Comparison of ENCODE assay signal across 15 cellular contexts in the genomic region with DNA sequence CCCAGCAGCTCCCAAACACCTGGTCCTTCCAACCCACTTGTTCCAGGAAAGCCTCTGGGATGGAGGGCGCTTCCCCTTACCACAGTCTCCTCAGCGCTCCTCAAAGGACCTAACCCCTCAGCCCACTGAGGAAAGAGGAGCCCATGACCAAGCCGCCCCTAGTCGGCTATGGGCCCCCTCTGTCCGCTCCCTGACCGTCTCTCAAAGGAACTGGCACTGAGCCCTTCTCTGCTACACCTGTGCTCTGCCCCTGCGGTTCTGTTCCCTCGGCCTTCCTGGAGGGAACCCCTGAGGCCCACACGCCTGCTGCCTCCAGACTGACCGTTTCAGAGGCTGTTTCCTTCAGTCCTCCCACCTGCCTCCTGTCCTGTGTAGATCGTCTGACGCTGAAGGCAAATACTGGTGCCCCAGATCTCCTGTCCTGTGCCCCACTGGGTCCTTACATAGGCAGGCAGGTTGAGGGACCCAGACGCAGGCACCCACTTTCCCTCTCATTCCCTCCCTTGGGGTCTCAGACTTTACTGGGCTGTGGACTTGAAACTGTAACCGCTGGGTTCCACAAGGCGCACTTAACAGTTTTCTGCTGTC. TPM values are rescaled to one million over a fixed set of nuclear protein-coding genes. Genes with fewer than 3 reads are reported as not detected.
A peak's percentile ranks its signal among the peaks of the same experiment; 100 is the strongest.
DNase-seq lines count a peak whose midpoint lies in the region; ATAC-seq, FAIRE-seq and TF ChIP-seq lines count a peak whose summit lies in the region.
"Had no signal": no experiment of that assay in that cellular context is flagged by ENCODE, and none has a peak within 500 bp of the region (broad histone marks: within the 10 kb centered on the region; RNA-seq: fewer than 3 reads in every experiment).

No MANE protein-coding gene starts in this region.

- no peak overlapping the region; a peak in 1 of 7 replicates for H3K9ac ChIP-seq in H1 (replicated peaks in 1 of 4; ENCODE audit: extremely low read depth in 1 of 4, low read depth in 3 of 4, low read length in 3 of 4)

- H3K4me3 ChIP-seq in CD8-positive, alpha-beta memory T cell (ENCODE audit: low read length): no peak overlapping the region
- H3K4me3 ChIP-seq in H1 (ENCODE audit: extremely low read depth in 1 of 4, insufficient read depth in 2 of 4, low read depth in 3 of 4, low read length in 4 of 4): peak overlapping the region; percentile 47 to 79 (median 76); a peak in 5 of 8 replicates

- no peak overlapping the region; the same call in 1 of the 2 replicates for H4K8ac ChIP-seq in H1 (ENCODE audit: extremely low read depth, insufficient read depth, low read length)

- H3K18ac ChIP-seq in H1 (ENCODE audit: extremely low read depth, low read length): no peak overlapping the region

- H3K27ac Mint-ChIP-seq in CD8-positive, alpha-beta memory T cell: no peak overlapping the region
- H3K27ac Mint-ChIP-seq in HFFc6 (no peak overlapping the region), natural killer cell (no peak overlapping the region)

- H3K14ac ChIP-seq in H1 (ENCODE audit: insufficient read length): no peak overlapping the region

- POLR2A ChIA-PET in CD8-positive, alpha-beta memory T cell (lab: Charles Lee): no interaction called here
- POLR2A ChIA-PET in H1 (lab: Charles Lee; ENCODE audit: partially characterized antibody): interaction anchor here (1.0 to 4.5 kb wide), 6 partner anchors 8 to 139 kb away, joined by 3 to 61 read pairs (median 3); no protein-coding TSS in a partner anchor

- H2BK120ac ChIP-seq in H1 (replicated peaks; ENCODE audit: low read depth, low read length): no peak overlapping the region

- no peak overlapping the region for H3K56ac ChIP-seq in H1 (replicated peaks; ENCODE audit: insufficient read length, low read depth, low read length)

- no peak overlapping the region for H4K5ac ChIP-seq in H1 (ENCODE audit: insufficient read length, low read depth, low read length)

- H3K4me3 Mint-ChIP-seq in CD8-positive, alpha-beta memory T cell: peak overlapping the region; percentile 57 to 96 (median 79)
- H3K4me3 Mint-ChIP-seq in HFFc6: peak overlapping the region; percentile 91
- H3K4me3 Mint-ChIP-seq in natural killer cell: peak overlapping the region; percentile 78

- no peak for TF ChIP-seq EP300 in H1 (IDR thresholded peaks at IDR 0.05; ENCODE audit: borderline replicate concordance in 1 of 2, low read depth in 2 of 2, low read length in 2 of 2)

- CTCF ChIA-PET in CD8-positive, alpha-beta memory T cell (lab: Charles Lee): no interaction called here
- CTCF ChIA-PET in H1 (lab: Charles Lee; ENCODE audit: partially characterized antibody): interaction anchor here (0.8 to 6.2 kb wide), 4 partner anchors 10 to 23 kb away, joined by 3 to 47 read pairs (median 5); no protein-coding TSS in a partner anchor

- no peak overlapping the region for H2BK5ac ChIP-seq in H1 (ENCODE audit: low read depth, low read length)

- peak overlapping the region; percentile 95; the same call in 1 of the 2 replicates for H2BK15ac ChIP-seq in H1 (ENCODE audit: low read length)

- no peak for ATAC-seq in natural killer cell
- ATAC-seq in GM19397 (IDR thresholded peaks at IDR 0.05; ENCODE audit: unreplicated experiment): no peak
- ATAC-seq in HG03520 (IDR thresholded peaks at IDR 0.05; ENCODE audit: unreplicated experiment): no peak

- DNase-seq in CD8-positive, alpha-beta memory T cell: no peak
- DNase-seq in HFFc6 (no peak), H1 (ENCODE audit: low read depth in 1 of 2, low spot score in 2 of 2) (no peak), natural killer cell (no peak), RCC 7860 (ENCODE audit: low spot score) (no peak), NCI-H2171 treated with DMSO at 0.1 percent for 48 hours (lab: John Stamatoyannopoulos, UW) (no peak)
- DNase-seq: activated CD4-positive, alpha-beta T cell treated with anti-CD3 and anti-CD28 coated beads for 4 hours; activated gamma-delta T cell; kidney glomerular epithelial cell; NCI-H2081; upper lobe of left lung had no signal

- peaks cover 21 to 35% of the 10 kb centered on the region in 2 donors for H3K27me3 Mint-ChIP-seq in CD8-positive, alpha-beta memory T cell
- H3K27me3 Mint-ChIP-seq in HFFc6 (ENCODE audit: insufficient read depth) (peaks cover 8% of the 10 kb centered on the region), natural killer cell (ENCODE audit: low read depth in 2 of 2) (peaks cover 59 to 60% of the 10 kb centered on the region in 2 donors)

- H3K4me1 ChIP-seq in CD8-positive, alpha-beta memory T cell (ENCODE audit: insufficient read depth, low read length): peaks cover 12% of the 10 kb centered on the region
- peaks cover 0 to 19% (median 7%) of the 10 kb centered on the region in 4 experiments; a peak in 6 of 7 replicates for H3K4me1 ChIP-seq in H1 (replicated peaks in 1 of 4; ENCODE audit: control insufficient read depth in 3 of 4, insufficient read depth in 4 of 4, low read length in 3 of 4)

- H3K27ac ChIP-seq in CD8-positive, alpha-beta memory T cell (ENCODE audit: low read depth, low read length): no peak overlapping the region
- no peak overlapping the region for H3K27ac ChIP-seq in H1 (ENCODE audit: low read depth, low read length)
- H3K27ac ChIP-seq: neutrophil, upper lobe of left lung had no signal

- TF ChIP-seq CTCF in HFFc6 (IDR thresholded peaks at IDR 0.05): no peak
- no peak for TF ChIP-seq CTCF in H1 (IDR thresholded peaks at IDR 0.05; ENCODE audit: control extremely low read depth in 1 of 3, insufficient read depth in 1 of 3, low read depth in 1 of 3, low read length in 3 of 3)
- no peak for TF ChIP-seq CTCF in natural killer cell (IDR thresholded peaks at IDR 0.05)

- H3K79me2 ChIP-seq in H1 (ENCODE audit: control insufficient read depth in 1 of 2, insufficient read depth in 2 of 2, low read length in 2 of 2): no peaks in the 10 kb centered on the region

- peak overlapping the region; percentile 75; the same call in 1 of the 2 replicates for H2AK5ac ChIP-seq in H1 (ENCODE audit: low read depth, low read length)

- peak overlapping the region; percentile 87 to 99 for H3K4me2 ChIP-seq in H1 (ENCODE audit: insufficient read depth in 1 of 2, low read depth in 2 of 2, low read length in 2 of 2)

- no peak for TF ChIP-seq RAD21 in H1 (IDR thresholded peaks at IDR 0.05 in 1 of 2, conservative IDR thresholded peaks at IDR 0.05 in 1 of 2; ENCODE audit: low read depth in 2 of 2, low read length in 2 of 2)

- H3K23me2 ChIP-seq in H1 (ENCODE audit: low read depth, low read length): peaks cover 16% of the 10 kb centered on the region; the same call in 1 of the 2 replicates

- peak overlapping the region; percentile 90; the same call in 1 of the 2 replicates for H2BK12ac ChIP-seq in H1 (ENCODE audit: low read depth, low read length)

- peak overlapping the region; percentile 73 for H4K91ac ChIP-seq in H1 (replicated peaks; ENCODE audit: insufficient read length, low read length)

- intact Hi-C loops in natural killer cell (cut with micrococcal nuclease): no loop called here

- 93% methylated on average over 15 of the region's 15 CpGs; no CpG with 5 or more reads in 1 of the 2 experiments for WGBS in H1 (ENCODE audit: extremely low coverage in 1 of 2, insufficient coverage in 1 of 2, insufficient read length in 1 of 2, insufficient replicate concordance in 2 of 2, low coverage in 1 of 2, low lambda C conversion rate in 2 of 2, missing lambda C conversion rate in 1 of 2), 2 experiments

- H3K36me3 ChIP-seq in CD8-positive, alpha-beta memory T cell (ENCODE audit: insufficient read depth, low read length): no peaks in the 10 kb centered on the region
- H3K36me3 ChIP-seq in H1 (ENCODE audit: control insufficient read depth in 2 of 4, insufficient read depth in 4 of 4, low read length in 3 of 4): no peaks in the 10 kb centered on the region
- H3K36me3 ChIP-seq: neutrophil, upper lobe of left lung had no signal

- no peak for TF ChIP-seq POLR2A in H1 (IDR thresholded peaks at IDR 0.05; ENCODE audit: control extremely low read depth in 1 of 2, low read depth in 2 of 2, low read length in 2 of 2)

- FAIRE-seq in H1 (lab: Jason Lieb, UNC): no peak
- FAIRE-seq in RCC 7860 (lab: Jason Lieb, UNC): no peak
- FAIRE-seq: colon had no signal

- H3K36me3 Mint-ChIP-seq in CD8-positive, alpha-beta memory T cell: peaks cover 0 to 3% (median 0%) of the 10 kb centered on the region in 3 donors
- H3K36me3 Mint-ChIP-seq in HFFc6 (ENCODE audit: low read depth) (no peaks in the 10 kb centered on the region), natural killer cell (no peaks in the 10 kb centered on the region)

- H3K9me3 Mint-ChIP-seq in CD8-positive, alpha-beta memory T cell: no peaks in the 10 kb centered on the region
- H3K9me3 Mint-ChIP-seq in HFFc6: no peaks in the 10 kb centered on the region
- no peaks in the 10 kb centered on the region for H3K9me3 Mint-ChIP-seq in natural killer cell

- peaks cover 0 to 12% of the 10 kb centered on the region in 2 experiments for H4K20me1 ChIP-seq in H1 (replicated peaks in 1 of 2; ENCODE audit: control insufficient read depth in 1 of 2, insufficient read depth in 2 of 2, low read length in 2 of 2)

- H3K27me3 ChIP-seq in CD8-positive, alpha-beta memory T cell (ENCODE audit: insufficient read depth, low read length, poor library complexity, severe bottlenecking): peaks cover 17% of the 10 kb centered on the region
- H3K27me3 ChIP-seq in H1 (replicated peaks in 1 of 4; ENCODE audit: control insufficient read depth in 3 of 4, extremely low read depth in 1 of 4, insufficient read depth in 3 of 4, low read length in 3 of 4): peaks cover 13 to 40% (median 35%) of the 10 kb centered on the region in 4 experiments

- H3K9me3 ChIP-seq in CD8-positive, alpha-beta memory T cell (ENCODE audit: low read length): no peaks in the 10 kb centered on the region
- no peaks in the 10 kb centered on the region for H3K9me3 ChIP-seq in H1 (ENCODE audit: insufficient read depth in 2 of 2, low read depth in 1 of 2, low read length in 1 of 2)
- H3K9me3 ChIP-seq: neutrophil, upper lobe of left lung had no signal

- H2BK20ac ChIP-seq in H1 (ENCODE audit: low read length): no peak overlapping the region

- no peaks in the 10 kb centered on the region for H3K79me1 ChIP-seq in H1 (ENCODE audit: low read depth, low read length)

- H3K4me1 Mint-ChIP-seq in CD8-positive, alpha-beta memory T cell: peaks cover 8 to 19% (median 12%) of the 10 kb centered on the region in 3 donors
- H3K4me1 Mint-ChIP-seq in HFFc6 (ENCODE audit: low read depth): peaks cover 17% of the 10 kb centered on the region
- peaks cover 8 to 12% of the 10 kb centered on the region in 2 donors for H3K4me1 Mint-ChIP-seq in natural killer cell

- no peak overlapping the region for H3K4ac ChIP-seq in H1 (replicated peaks; ENCODE audit: insufficient read length, low read depth, low read length)

- no peak overlapping the region for H3K23ac ChIP-seq in H1 (ENCODE audit: insufficient read length)

- H2AFZ ChIP-seq in H1 (ENCODE audit: low read length): no peak overlapping the region

RNA-seq across cellular contexts. Expression of gene SLC4A11, which starts 1.9 kb away (rescaled TPM):
- 1 to 10 TPM; 3.1 to 3.5 TPM for total RNA-seq in CD8-positive, alpha-beta memory T cell
- 0.46 TPM for polyA plus RNA-seq in CD8-positive, alpha-beta memory T cell
- 1 to 10 TPM; 2.4 to 3.6 (median 3.1) TPM for total RNA-seq in HFFc6 (2021; fragmentation: NEBNext Ultra II Directional; extraction: Animal tissue kit (Norgen Biotek cat#: 25700))
- total RNA-seq in H1 (2021; fragmentation: NEBNext Ultra II Directional; extraction: Animal tissue kit (Norgen Biotek cat#: 25700)): 29.1 and 32.3 TPM in 2 replicates
- 11.9 and 20.9 TPM in 2 replicates for polyA plus RNA-seq in H1 (2011; rRNA removed)
- 11.0 TPM for polyA plus RNA-seq in H1 (2011; cell fraction: cytosol; rRNA removed)
- 95.5 TPM for polyA plus RNA-seq in H1 (2011; cell fraction: nucleus; rRNA removed)
- 21.9 to 33.9 TPM (median 28.9 TPM) in 4 replicates for polyA plus RNA-seq in H1 (2012, experiment 1 of 2)
- polyA plus RNA-seq in H1 (2012, experiment 2 of 2): 18.1 TPM
- polyA plus RNA-seq in H1 (2013, experiment 1 of 2): 37.5 TPM
- 34.4 TPM for polyA plus RNA-seq in H1 (2013, experiment 2 of 2)
- 7.9 and 12.2 TPM in 2 replicates for polyA minus RNA-seq in H1 (2011; rRNA and poly(A)+ RNA removed)
- polyA minus RNA-seq in H1 (2011; cell fraction: cytosol; rRNA and poly(A)+ RNA removed): 17.8 TPM
- 29.5 TPM for polyA minus RNA-seq in H1 (2011; cell fraction: nucleus; rRNA and poly(A)+ RNA removed)
- total RNA-seq in natural killer cell: under 1 TPM; 0.31 to 0.68 (median 0.32) TPM

RNA-seq across cellular contexts. Expression of gene ITPA, which starts 31.6 kb away (rescaled TPM):
- total RNA-seq in CD8-positive, alpha-beta memory T cell: 10 to 100 TPM; 90.4 to 98.2 TPM
- polyA plus RNA-seq in CD8-positive, alpha-beta memory T cell: 60.8 TPM
- 10 to 100 TPM; 62.3 to 76.7 (median 70.2) TPM for total RNA-seq in HFFc6 (2021; fragmentation: NEBNext Ultra II Directional; extraction: Animal tissue kit (Norgen Biotek cat#: 25700))
- 80.9 and 94.0 TPM in 2 replicates for total RNA-seq in H1 (2021; fragmentation: NEBNext Ultra II Directional; extraction: Animal tissue kit (Norgen Biotek cat#: 25700))
- 88.2 and 90.3 TPM in 2 replicates for polyA plus RNA-seq in H1 (2011; rRNA removed)
- polyA plus RNA-seq in H1 (2011; cell fraction: cytosol; rRNA removed): 76.8 TPM
- 68.8 TPM for polyA plus RNA-seq in H1 (2011; cell fraction: nucleus; rRNA removed)
- polyA plus RNA-seq in H1 (2012, experiment 1 of 2): 78.5 to 95.4 TPM (median 90.5 TPM) in 4 replicates
- 85.8 TPM for polyA plus RNA-seq in H1 (2012, experiment 2 of 2)
- 73.6 TPM for polyA plus RNA-seq in H1 (2013, experiment 1 of 2)
- polyA plus RNA-seq in H1 (2013, experiment 2 of 2): 72.9 TPM
- 14.7 and 15.6 TPM in 2 replicates for polyA minus RNA-seq in H1 (2011; rRNA and poly(A)+ RNA removed)
- polyA minus RNA-seq in H1 (2011; cell fraction: cytosol; rRNA and poly(A)+ RNA removed): 22.7 TPM
- polyA minus RNA-seq in H1 (2011; cell fraction: nucleus; rRNA and poly(A)+ RNA removed): 13.9 TPM
- 10 to 100 TPM; 49.6 to 53.2 (median 50.2) TPM for total RNA-seq in natural killer cell

RNA-seq across cellular contexts. Expression of gene DDRGK1, which starts 36.4 kb away (rescaled TPM):
- total RNA-seq in CD8-positive, alpha-beta memory T cell: 10 to 100 TPM; 75.3 to 77.9 TPM
- polyA plus RNA-seq in CD8-positive, alpha-beta memory T cell: 58.1 TPM
- total RNA-seq in HFFc6 (2021; fragmentation: NEBNext Ultra II Directional; extraction: Animal tissue kit (Norgen Biotek cat#: 25700)): 10 to 100 TPM; 30.3 to 68.3 (median 31.5) TPM
- 42.0 and 43.8 TPM in 2 replicates for total RNA-seq in H1 (2021; fragmentation: NEBNext Ultra II Directional; extraction: Animal tissue kit (Norgen Biotek cat#: 25700))
- polyA plus RNA-seq in H1 (2011; rRNA removed): 29.4 and 31.2 TPM in 2 replicates
- 51.1 TPM for polyA plus RNA-seq in H1 (2011; cell fraction: cytosol; rRNA removed)
- polyA plus RNA-seq in H1 (2011; cell fraction: nucleus; rRNA removed): 35.3 TPM
- 37.0 to 47.9 TPM (median 45.6 TPM) in 4 replicates for polyA plus RNA-seq in H1 (2012, experiment 1 of 2)
- polyA plus RNA-seq in H1 (2012, experiment 2 of 2): 29.9 TPM
- polyA plus RNA-seq in H1 (2013, experiment 1 of 2): 48.3 TPM
- polyA plus RNA-seq in H1 (2013, experiment 2 of 2): 56.7 TPM
- 11.3 and 15.2 TPM in 2 replicates for polyA minus RNA-seq in H1 (2011; rRNA and poly(A)+ RNA removed)
- 16.9 TPM for polyA minus RNA-seq in H1 (2011; cell fraction: cytosol; rRNA and poly(A)+ RNA removed)
- 12.4 TPM for polyA minus RNA-seq in H1 (2011; cell fraction: nucleus; rRNA and poly(A)+ RNA removed)
- 10 to 100 TPM; 47.8 to 52.6 (median 52.4) TPM for total RNA-seq in natural killer cell
